Comparison of ENCODE assay signal across 11 cellular contexts in genomic region chr5:150641826-150642566, GRCh38. TPM values are rescaled to one million over a fixed set of nuclear protein-coding genes. Genes with fewer than 3 reads are reported as not detected.
A peak's percentile ranks its signal among the peaks of the same experiment; 100 is the strongest.
DNase-seq lines count a peak whose midpoint lies in the region; ATAC-seq, FAIRE-seq and TF ChIP-seq lines count a peak whose summit lies in the region.
"Had no signal": no experiment of that assay in that cellular context is flagged by ENCODE, and none has a peak within 500 bp of the region (broad histone marks: within the 10 kb centered on the region; RNA-seq: fewer than 3 reads in every experiment).

No MANE protein-coding gene starts in this region.

- H3K4me3 ChIP-seq in astrocyte of the cerebellum (ENCODE audit: low read depth, low read length) = peak overlapping the region; percentile 46
- peak overlapping the region in 1 of 3 experiments; percentile 13 for H3K4me3 ChIP-seq in keratinocyte (ENCODE audit: control insufficient read depth in 2 of 3, extremely low read depth in 1 of 3, insufficient read depth in 2 of 3, low read depth in 1 of 3, low read length in 3 of 3)
- H3K4me3 ChIP-seq in skeletal muscle cell (ENCODE audit: low read depth, low read length) = peak overlapping the region; percentile 6

- no peak overlapping the region for H2AFZ ChIP-seq in keratinocyte (ENCODE audit: control insufficient read depth, low read length)

- H3K4me1 ChIP-seq in keratinocyte (ENCODE audit: control insufficient read depth, extremely low read depth, insufficient read depth, low read length) = peaks cover 79% of the 10 kb centered on the region

- no peak for TF ChIP-seq CTCF in astrocyte of the cerebellum (IDR thresholded peaks at IDR 0.05; ENCODE audit: low read depth, low read length, missing control alignments)
- TF ChIP-seq CTCF in keratinocyte (optimal IDR thresholded peaks at IDR 0.05 in 1 of 3, IDR thresholded peaks at IDR 0.05 in 1 of 3, conservative IDR thresholded peaks at IDR 0.05 in 1 of 3; ENCODE audit: extremely low read depth in 1 of 3, insufficient read depth in 2 of 3, low read length in 3 of 3) = no peak

- no peaks in the 10 kb centered on the region for H3K36me3 ChIP-seq in keratinocyte (ENCODE audit: control insufficient read depth in 2 of 2, extremely low read depth in 1 of 2, insufficient read depth in 2 of 2, low read length in 2 of 2)

- DNase-seq in Daoy (ENCODE audit: low read depth) (peak; percentile 37), astrocyte of the cerebellum (ENCODE audit: low read depth) (no peak), keratinocyte (ENCODE audit: low read depth, low spot score) (no peak), skeletal muscle cell (ENCODE audit: low read depth) (no peak), AML-193 (lab: John Stamatoyannopoulos, UW) (no peak), left colon (no peak)
- DNase-seq: CD4-positive, alpha-beta memory T cell; NCI-H748 treated with DMSO at 0.1 percent for 48 hours; stimulated activated naive CD4-positive, alpha-beta T cell had no signal

- ATAC-seq in GM19455 (IDR thresholded peaks at IDR 0.05; ENCODE audit: unreplicated experiment) (no peak), left colon (no peak), HG03457 (IDR thresholded peaks at IDR 0.05; ENCODE audit: unreplicated experiment) (no peak)

- peak overlapping the region; percentile 55 for H3K9ac ChIP-seq in keratinocyte (ENCODE audit: control insufficient read depth, extremely low read depth, insufficient read depth, low read length)

- intact Hi-C loops in left colon (cut with DNase I, micrococcal nuclease) = no loop called here

- no peaks in the 10 kb centered on the region for H3K9me3 ChIP-seq in keratinocyte (ENCODE audit: control insufficient read depth, low read depth, low read length)

- FAIRE-seq in keratinocyte (lab: Jason Lieb, UNC) = peak; percentile 32

- H3K27me3 ChIP-seq in keratinocyte (ENCODE audit: control insufficient read depth, extremely low read depth, insufficient read depth, low read length) = no peaks in the 10 kb centered on the region

- H4K20me1 ChIP-seq in keratinocyte (ENCODE audit: control insufficient read depth, extremely low read depth, insufficient read depth, low read length) = no peaks in the 10 kb centered on the region

- H3K9me1 ChIP-seq in keratinocyte (ENCODE audit: control insufficient read depth, extremely low read depth, insufficient read depth, low read length) = no peaks in the 10 kb centered on the region

- H3K79me2 ChIP-seq in keratinocyte (ENCODE audit: control insufficient read depth, insufficient read depth, low read length) = no peaks in the 10 kb centered on the region

- dilution Hi-C loops in keratinocyte (cut with MboI; ENCODE audit: extremely low pct_ligation_motif_present, low sequenced_read_pairs) = no loop called here

- peak overlapping the region; percentile 85 for H3K27ac ChIP-seq in keratinocyte (ENCODE audit: control insufficient read depth, insufficient read depth, low read length)

- in situ Hi-C loops in astrocyte of the cerebellum (cut with HindIII; ENCODE audit: low sequenced_read_pairs) = no loop called here

- H3K4me2 ChIP-seq in keratinocyte (ENCODE audit: control insufficient read depth, extremely low read depth, insufficient read depth, low read depth, low read length) = peak overlapping the region; percentile 70

RNA-seq across cellular contexts. Expression of gene SYNPO, which starts 1.5 kb away (rescaled TPM):
- total RNA-seq in Daoy (2014; rRNA removed; shearing (Covaris generic)) = 4.5 and 5.4 TPM in 2 replicates
- polyA plus RNA-seq in keratinocyte = 6.0 to 11.2 TPM (median 10.7 TPM) in 3 replicates
- 1.3 TPM for polyA plus RNA-seq in keratinocyte (2011; ENCODE audit: low read depth)
- 25.4 and 30.0 TPM in 2 replicates for polyA plus RNA-seq in keratinocyte (2011; cell fraction: cytosol; rRNA removed)
- polyA plus RNA-seq in keratinocyte (2011; cell fraction: nucleus; rRNA removed) = 33.8 and 34.5 TPM in 2 replicates
- 6.1 and 27.4 TPM in 2 replicates for polyA plus RNA-seq in keratinocyte (2012; ENCODE audit: low replicate concordance)
- 9.0 to 78.1 TPM (median 23.8 TPM) in 3 replicates for polyA minus RNA-seq in keratinocyte
- polyA minus RNA-seq in keratinocyte (2011; cell fraction: cytosol; rRNA and poly(A)+ RNA removed) = 23.2 TPM
- polyA minus RNA-seq in keratinocyte (2011; cell fraction: nucleus; rRNA and poly(A)+ RNA removed) = 11.4 and 16.4 TPM in 2 replicates
- 10 to 100 TPM; 43.6 to 73.9 TPM for total RNA-seq in left colon
- polyA plus RNA-seq: CD4-positive, alpha-beta memory T cell had no signal

RNA-seq across cellular contexts. Expression of gene MYOZ3, which starts 19.1 kb away (rescaled TPM):
- 0.09 TPM in 1 of 2 replicates, not detected in the other for total RNA-seq in Daoy (2014; rRNA removed; shearing (Covaris generic))
- polyA plus RNA-seq in keratinocyte = 0.03 to 0.05 TPM in 2 of 3 replicates, not detected in the other
- not detected for polyA plus RNA-seq in keratinocyte (2011; ENCODE audit: low read depth)
- polyA plus RNA-seq in keratinocyte (2011; cell fraction: cytosol; rRNA removed) = 0.02 TPM in 1 of 2 replicates, not detected in the other
- 0.06 and 0.21 TPM in 2 replicates for polyA plus RNA-seq in keratinocyte (2011; cell fraction: nucleus; rRNA removed)
- polyA plus RNA-seq in keratinocyte (2012; ENCODE audit: low replicate concordance) = 0.03 and 0.17 TPM in 2 replicates
- 0.26 TPM in 1 of 3 replicates, not detected in the others for polyA minus RNA-seq in keratinocyte
- not detected for polyA minus RNA-seq in keratinocyte (2011; cell fraction: cytosol; rRNA and poly(A)+ RNA removed)
- not detected in 2 replicates for polyA minus RNA-seq in keratinocyte (2011; cell fraction: nucleus; rRNA and poly(A)+ RNA removed)
- 1 to 10 TPM in 1 of 2 donors, under 1 TPM in 1; 0.31 to 1.1 TPM for total RNA-seq in left colon
- total RNA-seq: CD4-positive, alpha-beta memory T cell had no signal
- polyA plus RNA-seq: CD4-positive, alpha-beta memory T cell had no signal

RNA-seq across cellular contexts. Expression of gene RBM22, which starts 58.9 kb away (rescaled TPM):
- 51.4 and 51.9 TPM in 2 replicates for total RNA-seq in Daoy (2014; rRNA removed; shearing (Covaris generic))
- polyA plus RNA-seq in keratinocyte = 26.2 to 52.4 TPM (median 34.7 TPM) in 3 replicates
- 14.5 TPM for polyA plus RNA-seq in keratinocyte (2011; ENCODE audit: low read depth)
- 25.8 and 36.0 TPM in 2 replicates for polyA plus RNA-seq in keratinocyte (2011; cell fraction: cytosol; rRNA removed)
- polyA plus RNA-seq in keratinocyte (2011; cell fraction: nucleus; rRNA removed) = 45.2 and 60.3 TPM in 2 replicates
- 30.2 and 31.3 TPM in 2 replicates for polyA plus RNA-seq in keratinocyte (2012; ENCODE audit: low replicate concordance)
- 15.3 to 29.9 TPM (median 20.9 TPM) in 3 replicates for polyA minus RNA-seq in keratinocyte
- polyA minus RNA-seq in keratinocyte (2011; cell fraction: cytosol; rRNA and poly(A)+ RNA removed) = 17.8 TPM
- polyA minus RNA-seq in keratinocyte (2011; cell fraction: nucleus; rRNA and poly(A)+ RNA removed) = 15.5 and 23.2 TPM in 2 replicates
- total RNA-seq in left colon = 10 to 100 TPM; 29.3 to 39.5 TPM
